1 cellular context compared by ENCODE assay signal in genomic region chr19:56347163-56347778, GRCh38.
TF ChIP-seq lines count a peak whose summit lies in the region.

No MANE protein-coding gene starts in this region.

TF ChIP-seq in WTC11, 78 proteins besides CTCF, POLR2A, EP300 and RAD21 (continued from another document):
- TF ChIP-seq, protein P1, sequence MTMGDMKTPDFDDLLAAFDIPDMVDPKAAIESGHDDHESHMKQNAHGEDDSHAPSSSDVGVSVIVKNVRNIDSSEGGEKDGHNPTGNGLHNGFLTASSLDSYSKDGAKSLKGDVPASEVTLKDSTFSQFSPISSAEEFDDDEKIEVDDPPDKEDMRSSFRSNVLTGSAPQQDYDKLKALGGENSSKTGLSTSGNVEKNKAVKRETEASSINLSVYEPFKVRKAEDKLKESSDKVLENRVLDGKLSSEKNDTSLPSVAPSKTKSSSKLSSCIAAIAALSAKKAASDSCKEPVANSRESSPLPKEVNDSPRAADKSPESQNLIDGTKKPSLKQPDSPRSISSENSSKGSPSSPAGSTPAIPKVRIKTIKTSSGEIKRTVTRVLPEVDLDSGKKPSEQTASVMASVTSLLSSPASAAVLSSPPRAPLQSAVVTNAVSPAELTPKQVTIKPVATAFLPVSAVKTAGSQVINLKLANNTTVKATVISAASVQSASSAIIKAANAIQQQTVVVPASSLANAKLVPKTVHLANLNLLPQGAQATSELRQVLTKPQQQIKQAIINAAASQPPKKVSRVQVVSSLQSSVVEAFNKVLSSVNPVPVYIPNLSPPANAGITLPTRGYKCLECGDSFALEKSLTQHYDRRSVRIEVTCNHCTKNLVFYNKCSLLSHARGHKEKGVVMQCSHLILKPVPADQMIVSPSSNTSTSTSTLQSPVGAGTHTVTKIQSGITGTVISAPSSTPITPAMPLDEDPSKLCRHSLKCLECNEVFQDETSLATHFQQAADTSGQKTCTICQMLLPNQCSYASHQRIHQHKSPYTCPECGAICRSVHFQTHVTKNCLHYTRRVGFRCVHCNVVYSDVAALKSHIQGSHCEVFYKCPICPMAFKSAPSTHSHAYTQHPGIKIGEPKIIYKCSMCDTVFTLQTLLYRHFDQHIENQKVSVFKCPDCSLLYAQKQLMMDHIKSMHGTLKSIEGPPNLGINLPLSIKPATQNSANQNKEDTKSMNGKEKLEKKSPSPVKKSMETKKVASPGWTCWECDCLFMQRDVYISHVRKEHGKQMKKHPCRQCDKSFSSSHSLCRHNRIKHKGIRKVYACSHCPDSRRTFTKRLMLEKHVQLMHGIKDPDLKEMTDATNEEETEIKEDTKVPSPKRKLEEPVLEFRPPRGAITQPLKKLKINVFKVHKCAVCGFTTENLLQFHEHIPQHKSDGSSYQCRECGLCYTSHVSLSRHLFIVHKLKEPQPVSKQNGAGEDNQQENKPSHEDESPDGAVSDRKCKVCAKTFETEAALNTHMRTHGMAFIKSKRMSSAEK (CRISPR knock-in tag; IDR thresholded peaks at IDR 0.05; ENCODE audit: borderline replicate concordance) = no peak
- TF ChIP-seq, protein P2, sequence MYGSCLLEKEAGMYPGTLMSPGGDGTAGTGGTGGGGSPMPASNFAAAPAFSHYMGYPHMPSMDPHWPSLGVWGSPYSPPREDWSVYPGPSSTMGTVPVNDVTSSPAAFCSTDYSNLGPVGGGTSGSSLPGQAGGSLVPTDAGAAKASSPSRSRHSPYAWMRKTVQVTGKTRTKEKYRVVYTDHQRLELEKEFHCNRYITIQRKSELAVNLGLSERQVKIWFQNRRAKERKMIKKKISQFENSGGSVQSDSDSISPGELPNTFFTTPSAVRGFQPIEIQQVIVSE (CRISPR knock-in tag; IDR thresholded peaks at IDR 0.05; ENCODE audit: borderline replicate concordance) = no peak
- TF ChIP-seq ELF4 (CRISPR knock-in tag; IDR thresholded peaks at IDR 0.05; ENCODE audit: low read depth) (no peak), ZNF219 (CRISPR knock-in tag; IDR thresholded peaks at IDR 0.05; ENCODE audit: borderline replicate concordance) (no peak), NR2C2 (CRISPR knock-in tag; IDR thresholded peaks at IDR 0.05) (no peak), RORB (CRISPR knock-in tag; IDR thresholded peaks at IDR 0.05) (no peak), E2F5 (CRISPR knock-in tag; IDR thresholded peaks at IDR 0.05) (no peak), JAZF1 (CRISPR knock-in tag; IDR thresholded peaks at IDR 0.05) (no peak), TEAD4 (CRISPR knock-in tag; IDR thresholded peaks at IDR 0.05) (no peak), AR (CRISPR knock-in tag; IDR thresholded peaks at IDR 0.05) (no peak), ZNF317 (CRISPR knock-in tag; IDR thresholded peaks at IDR 0.05; ENCODE audit: borderline replicate concordance, low read depth) (no peak), CREM (CRISPR knock-in tag; IDR thresholded peaks at IDR 0.05) (no peak), ZNF121 (CRISPR knock-in tag; IDR thresholded peaks at IDR 0.05) (no peak), ZNF138 (CRISPR knock-in tag; conservative IDR thresholded peaks at IDR 0.05) (no peak), ATF3 (CRISPR knock-in tag; conservative IDR thresholded peaks at IDR 0.05) (no peak), CBFB (CRISPR knock-in tag; IDR thresholded peaks at IDR 0.05; ENCODE audit: low read depth) (no peak)
- TF ChIP-seq, protein P3, sequence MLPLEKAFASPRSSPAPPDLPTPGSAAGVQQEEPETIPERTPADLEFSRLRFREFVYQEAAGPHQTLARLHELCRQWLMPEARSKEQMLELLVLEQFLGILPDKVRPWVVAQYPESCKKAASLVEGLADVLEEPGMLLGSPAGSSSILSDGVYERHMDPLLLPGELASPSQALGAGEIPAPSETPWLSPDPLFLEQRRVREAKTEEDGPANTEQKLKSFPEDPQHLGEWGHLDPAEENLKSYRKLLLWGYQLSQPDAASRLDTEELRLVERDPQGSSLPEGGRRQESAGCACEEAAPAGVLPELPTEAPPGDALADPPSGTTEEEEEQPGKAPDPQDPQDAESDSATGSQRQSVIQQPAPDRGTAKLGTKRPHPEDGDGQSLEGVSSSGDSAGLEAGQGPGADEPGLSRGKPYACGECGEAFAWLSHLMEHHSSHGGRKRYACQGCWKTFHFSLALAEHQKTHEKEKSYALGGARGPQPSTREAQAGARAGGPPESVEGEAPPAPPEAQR (CRISPR knock-in tag; IDR thresholded peaks at IDR 0.05) = no peak
